In the genomic region with DNA sequence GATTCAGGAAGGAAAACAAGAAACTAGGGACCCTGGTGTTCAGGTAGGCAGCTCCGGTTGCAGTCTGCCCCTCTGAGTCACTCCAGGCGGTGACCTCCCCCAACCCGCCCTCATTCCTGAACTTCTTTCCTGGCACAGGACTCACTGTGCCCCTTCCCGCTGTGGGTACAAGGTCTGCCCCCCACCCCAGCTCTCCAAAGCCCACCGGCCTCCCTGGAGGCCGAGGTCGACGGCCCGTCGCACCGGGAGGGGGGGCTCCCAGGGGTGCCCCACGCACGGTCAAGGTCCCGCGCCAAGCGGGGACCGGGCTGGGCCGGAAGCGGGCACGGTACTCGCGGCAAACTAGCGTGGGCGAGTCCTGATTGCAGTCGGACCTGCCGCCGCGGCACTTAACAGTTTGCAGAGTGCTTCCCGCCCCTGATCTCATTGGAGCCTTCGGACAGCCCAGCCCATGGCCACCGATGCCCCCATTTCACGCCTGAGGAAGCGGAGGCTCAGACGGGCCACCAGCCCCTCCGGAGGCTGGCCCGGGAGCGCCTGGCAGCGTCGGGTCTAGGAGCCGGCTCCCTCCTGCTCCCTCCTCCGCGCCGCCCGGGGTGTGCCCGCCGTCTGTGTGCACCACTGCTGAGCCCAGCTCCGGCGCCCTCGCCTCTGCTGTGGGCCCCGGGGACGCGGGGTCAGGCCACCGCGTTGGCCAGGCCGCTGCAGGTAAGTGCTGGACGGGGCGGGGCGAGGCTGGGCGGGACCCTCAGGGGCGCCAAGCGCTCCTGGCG, we compare ENCODE assay signal across 10 cellular contexts. TPM values are rescaled to one million over a fixed set of nuclear protein-coding genes. Genes with fewer than 3 reads are reported as not detected.
DNase-seq lines count a peak whose midpoint lies in the region; ATAC-seq, FAIRE-seq and TF ChIP-seq lines count a peak whose summit lies in the region.
"Had no signal": no experiment of that assay in that cellular context is flagged by ENCODE, and none has a peak within 500 bp of the region (broad histone marks: within the 10 kb centered on the region; RNA-seq: fewer than 3 reads in every experiment).

A gene (plus strand): TSS at position 144 of the 773 bp plus-strand sequence. CDS start 3,549 bp downstream, outside the sequence.

- H3K4me1 ChIP-seq in A549 (peaks cover 9% of the 10 kb centered on the region; the same call in 1 of the 3 replicates), HUES6 (ENCODE audit: control insufficient read depth, insufficient read depth, low read length) (peaks cover 4% of the 10 kb centered on the region; the same call in 1 of the 2 replicates)
- no peaks in the 10 kb centered on the region for H3K4me1 ChIP-seq in naive thymus-derived CD4-positive, alpha-beta T cell (ENCODE audit: control insufficient read depth in 2 of 2, insufficient read depth in 2 of 2, low read length in 2 of 2)

- peaks cover 39% of the 10 kb centered on the region for H3K27me3 ChIP-seq in HUES6 (ENCODE audit: control insufficient read depth, insufficient read depth, low read length)
- H3K27me3 ChIP-seq in dorsolateral prefrontal cortex: peaks cover 0 to 48% (median 22%) of the 10 kb centered on the region in 45 donors
- H3K27me3 ChIP-seq in naive thymus-derived CD4-positive, alpha-beta T cell (ENCODE audit: control insufficient read depth in 2 of 2, insufficient read depth in 2 of 2, low read length in 2 of 2): no peaks in the 10 kb centered on the region

- FAIRE-seq in A549 (lab: Jason Lieb, UNC): no peak
- FAIRE-seq in GM19239 (lab: Jason Lieb, UNC): no peak
- no peak for FAIRE-seq in RCC 7860 (lab: Jason Lieb, UNC)

- H3K27ac ChIP-seq in A549: peak within 1 kb of the TSS; percentile 68 to 86; a peak in 5 of 6 replicates
- H3K27ac ChIP-seq in HUES6 (ENCODE audit: low read depth, low read length): no peak within 1 kb of the TSS
- no peak within 1 kb of the TSS for H3K27ac ChIP-seq in dorsolateral prefrontal cortex
- no peak within 1 kb of the TSS for H3K27ac ChIP-seq in naive thymus-derived CD4-positive, alpha-beta T cell (ENCODE audit: low read depth, low read length)

- H3K4me3 ChIP-seq in A549 (peak within 1 kb of the TSS; percentile 54), HUES6 (ENCODE audit: low read depth, low read length) (peak within 1 kb of the TSS; percentile 80), dorsolateral prefrontal cortex (peak within 1 kb of the TSS in 52 of 59 donors; percentile 4 to 60 (median 36))
- peak within 1 kb of the TSS; percentile 6 for H3K4me3 ChIP-seq in naive thymus-derived CD4-positive, alpha-beta T cell (ENCODE audit: low read length)

- peaks cover 0 to 6% (median 0%) of the 10 kb centered on the region in 7 donors for H3K4me1 Mint-ChIP-seq in naive thymus-derived CD4-positive, alpha-beta T cell

- DNase-seq in A549 (ENCODE audit: low read depth in 1 of 2, low spot score in 1 of 2): peak in 1 of 2 experiments; percentile 35
- peak in 3 of 10 donors; percentile 23 to 31 (median 31) for DNase-seq in dorsolateral prefrontal cortex
- DNase-seq in naive thymus-derived CD4-positive, alpha-beta T cell: peak in 1 of 9 donors; percentile 29
- DNase-seq in GM19239 (ENCODE audit: insufficient read length, low spot score): no peak
- no peak for DNase-seq in RCC 7860 (ENCODE audit: low spot score)
- DNase-seq in amniotic stem cell (lab: John Stamatoyannopoulos, UW): no peak

- no peaks in the 10 kb centered on the region for H3K36me3 ChIP-seq in HUES6 (ENCODE audit: control insufficient read depth, insufficient read depth, low read length)
- H3K36me3 ChIP-seq in naive thymus-derived CD4-positive, alpha-beta T cell (ENCODE audit: control insufficient read depth in 2 of 3, insufficient read depth in 3 of 3, low read length in 3 of 3): no peaks in the 10 kb centered on the region

- H3K36me3 Mint-ChIP-seq in naive thymus-derived CD4-positive, alpha-beta T cell: no peaks in the 10 kb centered on the region
- H3K36me3 Mint-ChIP-seq: IgD-negative memory B cell had no signal

- peaks cover 49 to 68% (median 55%) of the 10 kb centered on the region in 5 donors for H3K27me3 Mint-ChIP-seq in naive thymus-derived CD4-positive, alpha-beta T cell

- POLR2A ChIA-PET in A549 (lab: Yijun Ruan, JAX): interaction anchor here (0.7 kb wide), 1 partner anchor 78 kb away, joined by 3 read pairs; a partner anchor contains a TSS
- POLR2A ChIA-PET in naive thymus-derived CD4-positive, alpha-beta T cell (lab: Charles Lee): no interaction called here

- H3K4me2 ChIP-seq in A549: peak within 1 kb of the TSS; percentile 91

- TF ChIP-seq CTCF in A549 (IDR thresholded peaks at IDR 0.05) (no peak), dorsolateral prefrontal cortex (IDR thresholded peaks at IDR 0.05 in 54 of 56, conservative IDR thresholded peaks at IDR 0.05 in 2 of 56; ENCODE audit: low read depth in 1 of 56, partially characterized antibody in 56 of 56) (no peak)

- ATAC-seq in A549: peak; percentile 56 to 77; a peak in 5 of 6 replicates
- no peak for ATAC-seq in naive thymus-derived CD4-positive, alpha-beta T cell
- no peak for ATAC-seq in GM18861 (IDR thresholded peaks at IDR 0.05; ENCODE audit: unreplicated experiment)

- no peak within 1 kb of the TSS for H3K27ac Mint-ChIP-seq in naive thymus-derived CD4-positive, alpha-beta T cell
- H3K27ac Mint-ChIP-seq: IgD-negative memory B cell had no signal

- no peak for TF ChIP-seq EP300 in A549 (IDR thresholded peaks at IDR 0.05)

- TF ChIP-seq POLR2A in A549 (IDR thresholded peaks at IDR 0.05; ENCODE audit: low read length): no peak

- H3K9me3 Mint-ChIP-seq in naive thymus-derived CD4-positive, alpha-beta T cell: no peaks in the 10 kb centered on the region
- H3K9me3 Mint-ChIP-seq: IgD-negative memory B cell had no signal

- 21% methylated on average over 2 of the region's 62 CpGs for WGBS in A549 (ENCODE audit: missing lambda C conversion rate)

- H3K9ac ChIP-seq in HUES6 (ENCODE audit: low read length): peak within 1 kb of the TSS; percentile 35

- CTCF ChIA-PET in A549 (lab: Yijun Ruan, JAX): interaction anchor here (0.7 to 1.4 kb wide), 2 partner anchors 71 to 79 kb away, joined by 4 to 6 read pairs; no protein-coding TSS in a partner anchor
- CTCF ChIA-PET in naive thymus-derived CD4-positive, alpha-beta T cell (lab: Charles Lee): no interaction called here

- intact Hi-C loops in dorsolateral prefrontal cortex (cut with DNase I): no loop called here
- intact Hi-C loops in naive thymus-derived CD4-positive, alpha-beta T cell (cut with micrococcal nuclease): no loop called here

- TF ChIP-seq RAD21 in A549 (conservative IDR thresholded peaks at IDR 0.05 in 1 of 2, IDR thresholded peaks at IDR 0.05 in 1 of 2): no peak

- peak within 1 kb of the TSS in 7 of 10 donors; percentile 21 to 66 (median 51) for H3K4me3 Mint-ChIP-seq in naive thymus-derived CD4-positive, alpha-beta T cell

- no peaks in the 10 kb centered on the region for H3K9me3 ChIP-seq in A549
- no peaks in the 10 kb centered on the region for H3K9me3 ChIP-seq in HUES6 (ENCODE audit: control insufficient read depth, insufficient read depth, low read depth, low read length)
- H3K9me3 ChIP-seq in naive thymus-derived CD4-positive, alpha-beta T cell (ENCODE audit: control insufficient read depth in 2 of 3, low read length in 3 of 3): no peaks in the 10 kb centered on the region

TF ChIP-seq in A549, 52 proteins besides CTCF, POLR2A, EP300 and RAD21 (continues in another document):
- TF ChIP-seq JUN (IDR thresholded peaks at IDR 0.05) (no peak), POLR2AphosphoS2 (conservative IDR thresholded peaks at IDR 0.05; ENCODE audit: low read length) (no peak), EHMT2 (IDR thresholded peaks at IDR 0.05; ENCODE audit: low read depth) (no peak), KDM5A (IDR thresholded peaks at IDR 0.05) (no peak), HEYL (CRISPR knock-in tag; IDR thresholded peaks at IDR 0.05) (no peak), EHF (CRISPR knock-in tag; IDR thresholded peaks at IDR 0.05) (no peak), HOXA7 (CRISPR knock-in tag; IDR thresholded peaks at IDR 0.05) (no peak), BHLHE40 (IDR thresholded peaks at IDR 0.05; ENCODE audit: low read depth, low read length) (no peak), SMC3 (IDR thresholded peaks at IDR 0.05) (no peak), HDAC2 (IDR thresholded peaks at IDR 0.05) (no peak), ZFP36 (IDR thresholded peaks at IDR 0.05; ENCODE audit: borderline replicate concordance, partially characterized antibody) (no peak)
- TF ChIP-seq, protein P1, sequence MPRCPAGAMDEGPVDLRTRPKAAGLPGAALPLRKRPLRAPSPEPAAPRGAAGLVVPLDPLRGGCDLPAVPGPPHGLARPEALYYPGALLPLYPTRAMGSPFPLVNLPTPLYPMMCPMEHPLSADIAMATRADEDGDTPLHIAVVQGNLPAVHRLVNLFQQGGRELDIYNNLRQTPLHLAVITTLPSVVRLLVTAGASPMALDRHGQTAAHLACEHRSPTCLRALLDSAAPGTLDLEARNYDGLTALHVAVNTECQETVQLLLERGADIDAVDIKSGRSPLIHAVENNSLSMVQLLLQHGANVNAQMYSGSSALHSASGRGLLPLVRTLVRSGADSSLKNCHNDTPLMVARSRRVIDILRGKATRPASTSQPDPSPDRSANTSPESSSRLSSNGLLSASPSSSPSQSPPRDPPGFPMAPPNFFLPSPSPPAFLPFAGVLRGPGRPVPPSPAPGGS (IDR thresholded peaks at IDR 0.05): no peak
- TF ChIP-seq, protein P2, sequence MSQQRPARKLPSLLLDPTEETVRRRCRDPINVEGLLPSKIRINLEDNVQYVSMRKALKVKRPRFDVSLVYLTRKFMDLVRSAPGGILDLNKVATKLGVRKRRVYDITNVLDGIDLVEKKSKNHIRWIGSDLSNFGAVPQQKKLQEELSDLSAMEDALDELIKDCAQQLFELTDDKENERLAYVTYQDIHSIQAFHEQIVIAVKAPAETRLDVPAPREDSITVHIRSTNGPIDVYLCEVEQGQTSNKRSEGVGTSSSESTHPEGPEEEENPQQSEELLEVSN (IDR thresholded peaks at IDR 0.05; ENCODE audit: borderline replicate concordance, low read depth): no peak

RNA-seq across cellular contexts. Expression of the gene that starts here (rescaled TPM):
- polyA plus RNA-seq in A549 (2011; rRNA removed) (0.50 and 0.81 TPM in 2 replicates), A549 (2017; fragmentation: RNase III; extraction: RNeasy Plus Mini Kit Qiagen cat#74134 plus additional on column Dnase treatment) (0.75 to 0.84 TPM (median 0.76 TPM) in 3 replicates)
- polyA plus RNA-seq in A549 (2012; cell fraction: cytosol; rRNA removed): 0.62 and 0.71 TPM in 2 replicates
- 0.60 and 1.0 TPM in 2 replicates for polyA plus RNA-seq in A549 (2012; cell fraction: nucleus; rRNA removed)
- polyA minus RNA-seq in A549 (2011; rRNA and poly(A)+ RNA removed): 0.88 and 1.2 TPM in 2 replicates
- 1 to 10 TPM in 11 of 120 experiments, under 1 TPM in 68, not detected in 41; 0.20 to 2.7 (median 0.49) TPM for total RNA-seq in dorsolateral prefrontal cortex
- not detected for total RNA-seq in naive thymus-derived CD4-positive, alpha-beta T cell
- not detected for polyA plus RNA-seq in naive thymus-derived CD4-positive, alpha-beta T cell
- total RNA-seq: pulmonary artery endothelial cell had no signal
- polyA plus RNA-seq: IgD-negative memory B cell had no signal

Comparison
In these comparisons a context has a peak if more than half of its experiments do, and no peak if none do; other contexts are left out.
1. ATAC-seq: peak in A549 (2 of 2); none in naive thymus-derived CD4-positive, alpha-beta T cell (single experiment) and GM18861 (single experiment).
2. H3K27ac ChIP-seq: peak in A549 (2 of 2); none in HUES6 (single experiment), dorsolateral prefrontal cortex (0 of 59) and naive thymus-derived CD4-positive, alpha-beta T cell (single experiment).
3. H3K4me3 ChIP-seq: peak in every context shown above with its lines; median percentile 80 in HUES6; 54 in A549; 36 in dorsolateral prefrontal cortex; 6 in naive thymus-derived CD4-positive, alpha-beta T cell.